In the genomic region with DNA sequence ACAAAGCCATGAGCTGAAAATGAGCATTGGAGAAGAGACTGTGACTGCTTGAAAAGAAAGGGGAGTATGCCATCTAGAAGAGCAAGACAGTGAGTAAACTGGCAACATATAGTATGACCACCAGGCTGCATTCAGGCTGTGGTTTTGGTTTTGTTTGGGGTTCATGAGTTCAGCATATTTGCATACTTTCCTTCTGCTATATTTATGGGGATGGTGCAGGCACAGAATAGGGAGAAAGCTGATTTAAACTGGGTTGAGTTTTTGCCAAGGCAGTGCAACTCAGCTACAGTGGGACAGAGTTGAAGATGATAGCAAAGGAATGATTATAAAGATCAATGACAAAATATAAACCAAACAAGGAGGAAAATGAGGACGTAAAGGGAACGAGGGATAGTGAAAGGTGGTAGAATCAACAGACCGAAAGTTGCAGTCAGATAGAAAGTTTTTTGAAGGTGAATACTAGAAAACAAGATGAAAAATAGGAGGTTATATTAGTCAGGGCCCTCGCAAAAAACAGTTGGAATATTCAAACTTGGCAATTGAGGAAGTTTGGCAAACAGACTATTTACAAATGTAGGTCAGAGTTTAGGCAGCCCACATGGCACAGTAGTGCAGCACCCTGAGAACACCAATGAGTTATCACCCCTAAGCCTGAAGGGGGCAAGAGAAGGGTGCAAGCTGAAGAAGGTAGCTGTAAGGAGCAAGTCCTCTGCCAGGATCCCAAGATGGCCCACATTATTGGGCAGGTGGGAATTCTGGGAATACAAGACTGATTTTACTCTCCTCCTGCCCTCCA, we compare ENCODE assay signal across 12 cellular contexts.
DNase-seq lines count a peak whose midpoint lies in the region; ATAC-seq and TF ChIP-seq lines count a peak whose summit lies in the region.
"Had no signal": no experiment of that assay in that cellular context is flagged by ENCODE, and none has a peak within 500 bp of the region (broad histone marks: within the 10 kb centered on the region; RNA-seq: fewer than 3 reads in every experiment).

No MANE protein-coding gene starts in this region.

- no peak overlapping the region for H3K27ac Mint-ChIP-seq in T-helper 2 cell treated with Interferon-gamma antibody and Interleukin-4, amounts not matched to agents 5 μg/mL and 100 μg/mL, for 36 hours
- H3K27ac Mint-ChIP-seq in activated naive CD8-positive, alpha-beta T cell treated with anti-CD3 and anti-CD28 coated beads, Interleukin-2, amount 50 U/mL, for 24 hours, result no peak overlapping the region
- H3K27ac Mint-ChIP-seq: activated naive CD4-positive, alpha-beta T cell treated with anti-CD3 and anti-CD28 coated beads, Interleukin-2, amount 10 ng/mL, durations not matched to agents 7 days and 5 days had no signal

- intact Hi-C loops in posterior vena cava (cut with DNase I), result no loop called here

- no peak for TF ChIP-seq CTCF in choroid plexus epithelial cell (conservative IDR thresholded peaks at IDR 0.05; ENCODE audit: low read depth, low read length)
- TF ChIP-seq CTCF in WERI-Rb-1 (IDR thresholded peaks at IDR 0.05; ENCODE audit: low read depth, low read length), result no peak

- DNase-seq in choroid plexus epithelial cell (ENCODE audit: low read depth) (peak; percentile 23), posterior vena cava (ENCODE audit: low spot score) (no peak), WERI-Rb-1 (no peak)
- DNase-seq in T-helper 2 cell treated with Interferon-gamma antibody and Interleukin-4, amounts not matched to agents 5 μg/mL and 100 μg/mL, for 36 hours (ENCODE audit: low spot score), result no peak
- DNase-seq in activated naive CD8-positive, alpha-beta T cell treated with anti-CD3 and anti-CD28 coated beads, Interleukin-2, amount 50 U/mL, for 24 hours, result no peak
- DNase-seq: activated naive CD4-positive, alpha-beta T cell treated with anti-CD3 and anti-CD28 coated beads, Interleukin-2, amount 10 ng/mL, durations not matched to agents 7 days and 5 days; COR-L47; NCI-H1092 treated with DMSO at 0.1 percent for 48 hours; OCI-M1 had no signal

- H3K4me3 ChIP-seq in choroid plexus epithelial cell (ENCODE audit: low read depth, low read length), result no peak overlapping the region
- no peak overlapping the region for H3K4me3 ChIP-seq in WERI-Rb-1 (ENCODE audit: low read depth, low read length)

- no peaks in the 10 kb centered on the region for H3K27me3 ChIP-seq in WERI-Rb-1 (ENCODE audit: insufficient read depth, low read depth, severe bottlenecking)

- peaks cover 3% of the 10 kb centered on the region for H3K27me3 Mint-ChIP-seq in T-helper 2 cell treated with Interferon-gamma antibody and Interleukin-4, amounts not matched to agents 5 μg/mL and 100 μg/mL, for 36 hours (ENCODE audit: low read depth)
- H3K27me3 Mint-ChIP-seq in activated naive CD8-positive, alpha-beta T cell treated with anti-CD3 and anti-CD28 coated beads, Interleukin-2, amount 50 U/mL, for 24 hours, result peaks cover 6% of the 10 kb centered on the region
- H3K27me3 Mint-ChIP-seq: activated naive CD4-positive, alpha-beta T cell treated with anti-CD3 and anti-CD28 coated beads, Interleukin-2, amount 10 ng/mL, durations not matched to agents 7 days and 5 days had no signal

- H3K4me1 Mint-ChIP-seq in T-helper 2 cell treated with Interferon-gamma antibody and Interleukin-4, amounts not matched to agents 5 μg/mL and 100 μg/mL, for 36 hours (ENCODE audit: low read depth), result no peaks in the 10 kb centered on the region
- no peaks in the 10 kb centered on the region for H3K4me1 Mint-ChIP-seq in activated naive CD8-positive, alpha-beta T cell treated with anti-CD3 and anti-CD28 coated beads, Interleukin-2, amount 50 U/mL, for 24 hours
- H3K4me1 Mint-ChIP-seq: activated naive CD4-positive, alpha-beta T cell treated with anti-CD3 and anti-CD28 coated beads, Interleukin-2, amount 10 ng/mL, durations not matched to agents 7 days and 5 days had no signal

- no peak overlapping the region for H3K4me3 Mint-ChIP-seq in T-helper 2 cell treated with Interferon-gamma antibody and Interleukin-4, amounts not matched to agents 5 μg/mL and 100 μg/mL, for 36 hours
- H3K4me3 Mint-ChIP-seq in activated naive CD8-positive, alpha-beta T cell treated with anti-CD3 and anti-CD28 coated beads, Interleukin-2, amount 50 U/mL, for 24 hours, result no peak overlapping the region
- H3K4me3 Mint-ChIP-seq: activated naive CD4-positive, alpha-beta T cell treated with anti-CD3 and anti-CD28 coated beads, Interleukin-2, amount 10 ng/mL, durations not matched to agents 7 days and 5 days had no signal

- no peaks in the 10 kb centered on the region for H3K36me3 ChIP-seq in WERI-Rb-1

- no peaks in the 10 kb centered on the region for H3K9me3 Mint-ChIP-seq in T-helper 2 cell treated with Interferon-gamma antibody and Interleukin-4, amounts not matched to agents 5 μg/mL and 100 μg/mL, for 36 hours
- H3K9me3 Mint-ChIP-seq in activated naive CD8-positive, alpha-beta T cell treated with anti-CD3 and anti-CD28 coated beads, Interleukin-2, amount 50 U/mL, for 24 hours, result no peaks in the 10 kb centered on the region
- H3K9me3 Mint-ChIP-seq: activated naive CD4-positive, alpha-beta T cell treated with anti-CD3 and anti-CD28 coated beads, Interleukin-2, amount 10 ng/mL, durations not matched to agents 7 days and 5 days had no signal

- H3K9me3 ChIP-seq in WERI-Rb-1 (ENCODE audit: severe bottlenecking), result no peaks in the 10 kb centered on the region

- ATAC-seq in GM18519 (IDR thresholded peaks at IDR 0.05; ENCODE audit: low FRiP score, unreplicated experiment) (peak; percentile 90), GM21528 (IDR thresholded peaks at IDR 0.05; ENCODE audit: low FRiP score, unreplicated experiment) (peak; percentile 93), HG03097 (IDR thresholded peaks at IDR 0.05; ENCODE audit: low FRiP score, unreplicated experiment) (peak; percentile 88)
- ATAC-seq in activated naive CD8-positive, alpha-beta T cell treated with anti-CD3 and anti-CD28 coated beads, Interleukin-2, amount 50 U/mL, for 24 hours, result no peak

- H3K36me3 Mint-ChIP-seq in T-helper 2 cell treated with Interferon-gamma antibody and Interleukin-4, amounts not matched to agents 5 μg/mL and 100 μg/mL, for 36 hours (ENCODE audit: low read depth), result no peaks in the 10 kb centered on the region
- no peaks in the 10 kb centered on the region for H3K36me3 Mint-ChIP-seq in activated naive CD8-positive, alpha-beta T cell treated with anti-CD3 and anti-CD28 coated beads, Interleukin-2, amount 50 U/mL, for 24 hours (ENCODE audit: low read depth)
- H3K36me3 Mint-ChIP-seq: activated naive CD4-positive, alpha-beta T cell treated with anti-CD3 and anti-CD28 coated beads, Interleukin-2, amount 10 ng/mL, durations not matched to agents 7 days and 5 days had no signal

- H3K27ac ChIP-seq in WERI-Rb-1, result no peak overlapping the region
